Comparison of ENCODE assay signal across 23 cellular contexts in the genomic region with DNA sequence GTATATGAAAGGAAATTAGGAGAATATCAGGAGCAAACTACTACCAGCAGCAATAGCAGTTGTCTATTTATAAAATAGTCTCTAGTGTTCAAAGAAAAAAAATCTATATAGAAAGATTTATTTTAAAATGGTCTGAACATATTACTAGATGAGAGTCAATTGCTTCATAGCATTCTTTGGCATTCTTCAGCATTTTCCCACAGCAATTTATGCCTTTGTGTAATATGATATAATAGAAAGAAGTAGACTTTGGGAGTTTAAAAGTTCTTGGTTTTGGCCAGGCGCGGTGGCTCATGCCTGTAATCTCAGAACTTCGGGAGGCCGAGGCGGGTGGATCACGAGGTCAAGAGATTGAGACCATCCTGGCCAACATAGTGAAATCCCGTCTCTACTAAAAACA.
"Had no signal": no experiment of that assay in that cellular context is flagged by ENCODE, and none has a peak within 500 bp of the region (broad histone marks: within the 10 kb centered on the region; RNA-seq: fewer than 3 reads in every experiment).

No MANE protein-coding gene starts in this region.

- H3K27me3 ChIP-seq: body of pancreas, Peyer's patch, SJSA1 had no signal

- H3K27ac ChIP-seq: body of pancreas, Peyer's patch, RWPE1, SJSA1 had no signal

- H3K9me3 ChIP-seq: body of pancreas, Peyer's patch, SJSA1 had no signal

- ATAC-seq: activated CD8-positive, alpha-beta T cell treated with anti-CD3 and anti-CD28 coated beads, Interleukin-2, amount 10 ng/mL, durations not matched to agents 7 days and 5 days; body of pancreas; K562; WTC11 had no signal

- H3K4me1 ChIP-seq: body of pancreas, Peyer's patch had no signal

- DNase-seq: activated CD4-positive, alpha-beta T cell treated with anti-CD3 and anti-CD28 coated beads for 48 hours; activated CD4-positive, alpha-beta T cell treated with anti-CD3 and anti-CD28 coated beads, Interleukin-2, amount 50 U/mL, for 4 hours; activated CD4-positive, CD25-positive, alpha-beta regulatory T cell treated with anti-CD3 and anti-CD28 coated beads, Interleukin-2, amount 50 U/mL, for 72 hours; activated CD8-positive, alpha-beta memory T cell treated with anti-CD3 and anti-CD28 coated beads, Interleukin-2, amount 50 U/mL, for 48 hours; activated CD8-positive, alpha-beta T cell treated with anti-CD3 and anti-CD28 coated beads, Interleukin-2, amount 10 ng/mL, durations not matched to agents 7 days and 5 days; activated naive CD4-positive, alpha-beta T cell treated with anti-CD3 and anti-CD28 coated beads, Interleukin-2, amount 50 U/mL, for 16 hours; activated naive CD8-positive, alpha-beta T cell treated with anti-CD3 and anti-CD28 coated beads, Interleukin-2, amount 10 ng/mL, durations not matched to agents 7 days and 5 days; activated T-cell treated with anti-CD3 and anti-CD28 coated beads, Interleukin-2, amount 50 U/mL, for 1 hour; aorta; body of pancreas; Karpas-422; NCI-H1105 treated with DMSO at 0.1 percent for 48 hours; NCI-H1436 treated with DMSO at 0.1 percent for 48 hours; NCI-H187; NCI-H2081; NCI-H510A treated with DMSO at 0.1 percent for 48 hours; NCI-H69; Peyer's patch; SHP77 had no signal

- H3K4me3 ChIP-seq: body of pancreas, K562, Peyer's patch, SJSA1 had no signal

- H3K36me3 ChIP-seq: Peyer's patch, SJSA1 had no signal
